8 cellular contexts compared by ENCODE assay signal in the genomic region with DNA sequence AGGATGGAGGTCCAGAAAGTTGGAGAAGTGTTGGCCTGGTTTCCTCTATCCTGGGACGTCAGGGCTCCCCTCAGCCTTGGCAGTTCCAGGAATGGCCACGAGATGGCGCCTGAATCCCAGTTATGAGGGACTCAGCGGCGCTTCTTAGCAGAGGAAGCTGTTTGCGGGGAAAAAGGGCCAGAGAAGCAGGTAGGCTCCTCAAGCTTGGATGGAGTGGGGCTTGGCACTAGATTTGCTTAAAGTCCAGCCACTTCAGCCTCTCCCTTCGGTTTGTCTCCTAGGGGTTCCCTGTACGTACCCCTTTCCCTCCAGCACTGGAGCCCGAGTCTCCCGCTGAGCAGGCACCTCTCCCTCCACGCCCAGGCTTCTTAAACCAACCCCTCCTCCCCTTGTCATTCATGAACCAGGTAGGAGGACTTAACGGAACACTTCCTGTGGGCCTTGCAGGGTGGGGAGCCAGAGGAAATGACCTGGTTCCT. TPM values are rescaled to one million over a fixed set of nuclear protein-coding genes. Genes with fewer than 3 reads are reported as not detected.
A peak's percentile ranks its signal among the peaks of the same experiment; 100 is the strongest.
DNase-seq lines count a peak whose midpoint lies in the region; ATAC-seq and TF ChIP-seq lines count a peak whose summit lies in the region.

No MANE protein-coding gene starts in this region.

- POLR2A ChIA-PET in Caco-2 (lab: Charles Lee): no interaction called here

- H3K27ac Mint-ChIP-seq in Caco-2 (ENCODE audit: unreplicated experiment): no peak overlapping the region

- WGBS in right lobe of liver (ENCODE audit: insufficient coverage, low coverage, low lambda C conversion rate, missing lambda C conversion rate): 7% methylated on average over 12 of the region's 12 CpGs

- no peaks in the 10 kb centered on the region for H3K9me3 ChIP-seq in Caco-2
- H3K9me3 ChIP-seq in right lobe of liver: no peaks in the 10 kb centered on the region

- CTCF ChIA-PET in Caco-2 (lab: Charles Lee): interaction anchor here (0.6 to 5.2 kb wide), 17 partner anchors 9 to 252 kb away, joined by 3 to 109 read pairs (median 4); a partner anchor contains a TSS

- H3K36me3 ChIP-seq in Caco-2 (ENCODE audit: control insufficient read depth, insufficient read depth, low read length) (no peaks in the 10 kb centered on the region), right lobe of liver (no peaks in the 10 kb centered on the region)

- H3K4me1 ChIP-seq in Caco-2 (no peaks in the 10 kb centered on the region), right lobe of liver (peaks cover 0 to 4% (median 0%) of the 10 kb centered on the region in 4 donors)

- TF ChIP-seq POLR2A in right lobe of liver (IDR thresholded peaks at IDR 0.05): no peak

- peaks cover 7% of the 10 kb centered on the region for H3K4me1 Mint-ChIP-seq in Caco-2 (ENCODE audit: low read depth, unreplicated experiment)

- TF ChIP-seq CTCF in Caco-2 (IDR thresholded peaks at IDR 0.05; ENCODE audit: insufficient read depth in 1 of 2, low read depth in 1 of 2, low read length in 1 of 2, severe bottlenecking in 1 of 2, unreplicated experiment in 1 of 2): peak; percentile 91 to 93
- peak; percentile 97 for TF ChIP-seq CTCF in choroid plexus epithelial cell (conservative IDR thresholded peaks at IDR 0.05; ENCODE audit: low read depth, low read length)
- TF ChIP-seq CTCF in right lobe of liver (IDR thresholded peaks at IDR 0.05): peak; percentile 96 to 99 (median 97)

- H3K27ac ChIP-seq in right lobe of liver: no peak overlapping the region

- intact Hi-C loops in Caco-2 (cut with micrococcal nuclease; ENCODE audit: unreplicated experiment): loop anchor here (1.0 to 2.0 kb wide), 4 partner anchors 47 to 240 kb away; no protein-coding TSS in a partner anchor
- intact Hi-C loops in right lobe of liver (cut with DNase I): loop anchor here (5.0 kb wide), 1 partner anchor 53 kb away; no protein-coding TSS in a partner anchor

- H3K4me3 Mint-ChIP-seq in Caco-2 (ENCODE audit: unreplicated experiment): no peak overlapping the region

- H3K36me3 Mint-ChIP-seq in Caco-2 (ENCODE audit: insufficient read depth, unreplicated experiment): no peaks in the 10 kb centered on the region

- no peaks in the 10 kb centered on the region for H3K27me3 Mint-ChIP-seq in Caco-2 (ENCODE audit: insufficient read depth, unreplicated experiment)

- no TSS peak for BruUV-seq in Caco-2 (replicated peaks; lab: Mats Ljungman, UMichigan)

- H3K27me3 ChIP-seq in Caco-2 (replicated peaks; ENCODE audit: control insufficient read depth, insufficient read depth, low read length) (no peaks in the 10 kb centered on the region), right lobe of liver (no peaks in the 10 kb centered on the region)

- H3K4me3 ChIP-seq in Caco-2 (ENCODE audit: low read depth, low read length) (no peak overlapping the region), choroid plexus epithelial cell (ENCODE audit: low read depth, low read length) (no peak overlapping the region), right lobe of liver (no peak overlapping the region)

- ATAC-seq in HG02763 (IDR thresholded peaks at IDR 0.05; ENCODE audit: unreplicated experiment) (peak; percentile 54), right lobe of liver (peak; percentile 89 to 97 (median 94)), GM21786 (IDR thresholded peaks at IDR 0.05; ENCODE audit: unreplicated experiment) (no peak)

- DNase-seq in Caco-2: peak; percentile 79 to 85
- peak; percentile 74 to 91 for DNase-seq in NCI-H446 (lab: John Stamatoyannopoulos, UW)
- peak; percentile 81 to 94 for DNase-seq in activated CD4-positive, alpha-beta T cell treated with anti-CD3 and anti-CD28 coated beads for 4 hours
- peak; percentile 82 for DNase-seq in choroid plexus epithelial cell (ENCODE audit: low read depth)
- DNase-seq in right lobe of liver: peak; percentile 85 to 87 (median 87)
- DNase-seq in stimulated activated CD4-positive, alpha-beta T cell treated with anti-CD3 and anti-CD28 coated beads, TNF-alpha, amount 100 ng/mL, for 1 hour (ENCODE audit: low read depth in 3 of 3, low spot score in 1 of 3): peak; percentile 67 to 95 (median 81)

- H3K9me3 Mint-ChIP-seq in Caco-2 (ENCODE audit: unreplicated experiment): no peaks in the 10 kb centered on the region

RNA-seq across cellular contexts. Expression of a gene that starts 32.0 kb away (rescaled TPM):
- total RNA-seq in Caco-2 (2022) (19.4 and 21.1 TPM in 2 replicates), right lobe of liver (under 1 TPM in 4 of 6 experiments, not detected in 2; 0.11 to 0.49 (median 0.29) TPM)

RNA-seq across cellular contexts. Expression of a gene that starts 51.2 kb away (rescaled TPM):
- 23.3 and 23.6 TPM in 2 replicates for total RNA-seq in Caco-2 (2022)
- total RNA-seq in right lobe of liver: 10 to 100 TPM in 2 of 6 experiments, 1 to 10 TPM in 4; 2.0 to 24.8 (median 6.7) TPM

Comparison
In these comparisons a context has a peak if more than half of its experiments do, and no peak if none do; other contexts are left out.
1. RNA of a gene that starts 32.0 kb away (total RNA-seq): 19.4 to 21.1 TPM in Caco-2; 0.11 to 0.49 TPM in right lobe of liver; every median in the first group is over 10 times any median in the second.
2. Peak in every context shown above with its lines, with median percentiles within 50 percentile points of each other: DNase-seq and CTCF ChIP-seq.